ENCODE assay signal across 1 cellular context in the genomic region with DNA sequence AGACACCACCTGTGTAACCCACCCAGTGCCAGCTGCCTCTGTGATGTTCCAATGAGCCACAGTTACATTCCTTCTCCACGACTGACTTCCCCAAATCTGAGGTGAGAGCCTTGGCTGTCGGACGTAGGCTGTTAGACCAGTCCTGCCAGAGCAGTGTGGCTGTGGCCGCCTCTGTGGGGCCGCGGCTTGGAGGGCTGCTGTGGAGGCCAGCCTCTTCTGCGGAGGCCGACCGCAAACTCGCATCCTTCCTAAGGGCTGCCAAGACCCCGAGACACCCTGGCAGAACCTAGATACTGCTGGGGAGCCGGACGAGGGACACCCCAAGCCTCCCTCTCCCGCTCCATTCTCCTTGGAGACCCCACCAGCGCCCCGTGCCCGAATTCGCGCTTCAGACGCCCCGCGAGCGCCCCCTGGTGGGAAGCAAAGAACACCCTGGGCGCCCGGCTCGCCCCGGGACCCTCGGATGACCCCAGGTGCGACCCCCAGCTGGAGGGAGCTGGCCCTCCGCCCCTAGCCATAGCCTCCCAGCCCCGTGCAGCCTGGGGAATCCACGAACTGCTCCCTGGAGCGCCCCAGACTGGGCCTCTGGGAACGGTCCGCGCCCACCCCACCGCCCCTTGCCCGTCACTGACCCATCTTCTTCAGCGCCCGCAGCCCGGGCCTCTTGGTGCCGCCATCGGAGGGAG.
TF ChIP-seq lines count a peak whose summit lies in the region.

No MANE protein-coding gene starts in this region.

TF ChIP-seq in HepG2, 621 proteins besides CTCF, POLR2A, EP300 and RAD21 (continued from another document):
- TF ChIP-seq, protein P1, sequence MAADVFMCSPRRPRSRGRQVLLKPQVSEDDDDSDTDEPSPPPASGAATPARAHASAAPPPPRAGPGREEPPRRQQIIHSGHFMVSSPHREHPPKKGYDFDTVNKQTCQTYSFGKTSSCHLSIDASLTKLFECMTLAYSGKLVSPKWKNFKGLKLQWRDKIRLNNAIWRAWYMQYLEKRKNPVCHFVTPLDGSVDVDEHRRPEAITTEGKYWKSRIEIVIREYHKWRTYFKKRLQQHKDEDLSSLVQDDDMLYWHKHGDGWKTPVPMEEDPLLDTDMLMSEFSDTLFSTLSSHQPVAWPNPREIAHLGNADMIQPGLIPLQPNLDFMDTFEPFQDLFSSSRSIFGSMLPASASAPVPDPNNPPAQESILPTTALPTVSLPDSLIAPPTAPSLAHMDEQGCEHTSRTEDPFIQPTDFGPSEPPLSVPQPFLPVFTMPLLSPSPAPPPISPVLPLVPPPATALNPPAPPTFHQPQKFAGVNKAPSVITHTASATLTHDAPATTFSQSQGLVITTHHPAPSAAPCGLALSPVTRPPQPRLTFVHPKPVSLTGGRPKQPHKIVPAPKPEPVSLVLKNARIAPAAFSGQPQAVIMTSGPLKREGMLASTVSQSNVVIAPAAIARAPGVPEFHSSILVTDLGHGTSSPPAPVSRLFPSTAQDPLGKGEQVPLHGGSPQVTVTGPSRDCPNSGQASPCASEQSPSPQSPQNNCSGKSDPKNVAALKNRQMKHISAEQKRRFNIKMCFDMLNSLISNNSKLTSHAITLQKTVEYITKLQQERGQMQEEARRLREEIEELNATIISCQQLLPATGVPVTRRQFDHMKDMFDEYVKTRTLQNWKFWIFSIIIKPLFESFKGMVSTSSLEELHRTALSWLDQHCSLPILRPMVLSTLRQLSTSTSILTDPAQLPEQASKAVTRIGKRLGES (CRISPR knock-in tag; IDR thresholded peaks at IDR 0.05; ENCODE audit: borderline replicate concordance), result no peak
- TF ChIP-seq, protein P2, sequence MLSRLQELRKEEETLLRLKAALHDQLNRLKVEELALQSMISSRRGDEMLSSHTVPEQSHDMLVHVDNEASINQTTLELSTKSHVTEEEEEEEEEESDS (CRISPR knock-in tag; IDR thresholded peaks at IDR 0.05; ENCODE audit: borderline replicate concordance), result no peak
- 0 out of 2 replicates have a peak, but pooled peaks have one; percentile 62 for TF ChIP-seq ZNF292 (CRISPR knock-in tag; IDR thresholded peaks at IDR 0.05; ENCODE audit: borderline replicate concordance, low read depth)
- TF ChIP-seq, protein P3, sequence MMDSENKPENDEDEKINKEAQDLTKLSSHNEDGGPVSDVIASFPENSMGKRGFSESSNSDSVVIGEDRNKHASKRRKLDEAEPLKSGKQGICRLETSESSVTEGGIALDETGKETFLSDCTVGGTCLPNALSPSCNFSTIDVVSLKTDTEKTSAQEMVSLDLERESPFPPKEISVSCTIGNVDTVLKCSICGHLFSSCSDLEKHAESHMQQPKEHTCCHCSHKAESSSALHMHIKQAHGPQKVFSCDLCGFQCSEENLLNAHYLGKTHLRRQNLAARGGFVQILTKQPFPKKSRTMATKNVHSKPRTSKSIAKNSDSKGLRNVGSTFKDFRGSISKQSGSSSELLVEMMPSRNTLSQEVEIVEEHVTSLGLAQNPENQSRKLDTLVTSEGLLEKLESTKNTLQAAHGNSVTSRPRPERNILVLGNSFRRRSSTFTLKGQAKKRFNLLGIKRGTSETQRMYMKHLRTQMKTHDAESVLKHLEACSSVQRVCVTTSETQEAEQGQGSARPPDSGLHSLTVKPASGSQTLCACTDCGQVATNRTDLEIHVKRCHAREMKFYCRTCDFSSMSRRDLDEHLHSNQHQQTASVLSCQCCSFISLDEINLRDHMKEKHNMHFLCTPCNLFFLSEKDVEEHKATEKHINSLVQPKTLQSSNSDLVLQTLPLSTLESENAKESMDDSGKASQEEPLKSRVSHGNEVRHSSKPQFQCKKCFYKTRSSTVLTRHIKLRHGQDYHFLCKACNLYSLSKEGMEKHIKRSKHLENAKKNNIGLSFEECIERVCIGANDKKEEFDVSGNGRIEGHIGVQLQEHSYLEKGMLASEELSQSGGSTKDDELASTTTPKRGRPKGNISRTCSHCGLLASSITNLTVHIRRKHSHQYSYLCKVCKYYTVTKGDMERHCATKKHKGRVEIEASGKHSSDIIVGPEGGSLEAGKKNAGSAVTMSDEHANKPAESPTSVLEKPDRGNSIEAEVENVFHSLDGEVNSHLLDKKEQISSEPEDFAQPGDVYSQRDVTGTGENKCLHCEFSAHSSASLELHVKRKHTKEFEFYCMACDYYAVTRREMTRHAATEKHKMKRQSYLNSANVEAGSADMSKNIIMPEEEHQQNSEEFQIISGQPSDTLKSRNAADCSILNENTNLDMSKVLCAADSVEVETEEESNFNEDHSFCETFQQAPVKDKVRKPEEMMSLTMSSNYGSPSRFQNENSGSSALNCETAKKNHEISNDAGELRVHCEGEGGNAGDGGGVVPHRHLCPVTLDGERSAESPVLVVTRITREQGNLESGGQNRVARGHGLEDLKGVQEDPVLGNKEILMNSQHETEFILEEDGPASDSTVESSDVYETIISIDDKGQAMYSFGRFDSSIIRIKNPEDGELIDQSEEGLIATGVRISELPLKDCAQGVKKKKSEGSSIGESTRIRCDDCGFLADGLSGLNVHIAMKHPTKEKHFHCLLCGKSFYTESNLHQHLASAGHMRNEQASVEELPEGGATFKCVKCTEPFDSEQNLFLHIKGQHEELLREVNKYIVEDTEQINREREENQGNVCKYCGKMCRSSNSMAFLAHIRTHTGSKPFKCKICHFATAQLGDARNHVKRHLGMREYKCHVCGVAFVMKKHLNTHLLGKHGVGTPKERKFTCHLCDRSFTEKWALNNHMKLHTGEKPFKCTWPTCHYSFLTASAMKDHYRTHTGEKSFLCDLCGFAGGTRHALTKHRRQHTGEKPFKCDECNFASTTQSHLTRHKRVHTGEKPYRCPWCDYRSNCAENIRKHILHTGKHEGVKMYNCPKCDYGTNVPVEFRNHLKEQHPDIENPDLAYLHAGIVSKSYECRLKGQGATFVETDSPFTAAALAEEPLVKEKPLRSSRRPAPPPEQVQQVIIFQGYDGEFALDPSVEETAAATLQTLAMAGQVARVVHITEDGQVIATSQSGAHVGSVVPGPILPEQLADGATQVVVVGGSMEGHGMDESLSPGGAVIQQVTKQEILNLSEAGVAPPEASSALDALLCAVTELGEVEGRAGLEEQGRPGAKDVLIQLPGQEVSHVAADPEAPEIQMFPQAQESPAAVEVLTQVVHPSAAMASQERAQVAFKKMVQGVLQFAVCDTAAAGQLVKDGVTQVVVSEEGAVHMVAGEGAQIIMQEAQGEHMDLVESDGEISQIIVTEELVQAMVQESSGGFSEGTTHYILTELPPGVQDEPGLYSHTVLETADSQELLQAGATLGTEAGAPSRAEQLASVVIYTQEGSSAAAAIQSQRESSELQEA (CRISPR knock-in tag; IDR thresholded peaks at IDR 0.05; ENCODE audit: not compliant biosample characterization), result no peak
- no peak for TF ChIP-seq MED1 (CRISPR knock-in tag; IDR thresholded peaks at IDR 0.05)
- no peak for TF ChIP-seq SP1 (IDR thresholded peaks at IDR 0.05)
- no peak for TF ChIP-seq SP1 (CRISPR knock-in tag; IDR thresholded peaks at IDR 0.05)
- peak; percentile 89 for TF ChIP-seq SRSF1 (optimal IDR thresholded peaks at IDR 0.05; ENCODE audit: low read depth, low read length)
- TF ChIP-seq ZNF207 (IDR thresholded peaks at IDR 0.05; ENCODE audit: borderline replicate concordance), result no peak
- TF ChIP-seq ZNF251 (CRISPR knock-in tag; IDR thresholded peaks at IDR 0.05), result no peak
- TF ChIP-seq, protein P4, sequence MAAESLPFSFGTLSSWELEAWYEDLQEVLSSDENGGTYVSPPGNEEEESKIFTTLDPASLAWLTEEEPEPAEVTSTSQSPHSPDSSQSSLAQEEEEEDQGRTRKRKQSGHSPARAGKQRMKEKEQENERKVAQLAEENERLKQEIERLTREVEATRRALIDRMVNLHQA (CRISPR knock-in tag; IDR thresholded peaks at IDR 0.05), result no peak
- no peak for TF ChIP-seq SOX13 (IDR thresholded peaks at IDR 0.05)
- no peak for TF ChIP-seq SOX13 (CRISPR knock-in tag; conservative IDR thresholded peaks at IDR 0.05 in 1 of 2, IDR thresholded peaks at IDR 0.05 in 1 of 2)
- no peak for TF ChIP-seq KAT2B (IDR thresholded peaks at IDR 0.05; ENCODE audit: borderline replicate concordance, low read depth, low read length)
- TF ChIP-seq ZNF674 (CRISPR knock-in tag; IDR thresholded peaks at IDR 0.05; ENCODE audit: low read depth), result no peak
- TF ChIP-seq, protein P5, sequence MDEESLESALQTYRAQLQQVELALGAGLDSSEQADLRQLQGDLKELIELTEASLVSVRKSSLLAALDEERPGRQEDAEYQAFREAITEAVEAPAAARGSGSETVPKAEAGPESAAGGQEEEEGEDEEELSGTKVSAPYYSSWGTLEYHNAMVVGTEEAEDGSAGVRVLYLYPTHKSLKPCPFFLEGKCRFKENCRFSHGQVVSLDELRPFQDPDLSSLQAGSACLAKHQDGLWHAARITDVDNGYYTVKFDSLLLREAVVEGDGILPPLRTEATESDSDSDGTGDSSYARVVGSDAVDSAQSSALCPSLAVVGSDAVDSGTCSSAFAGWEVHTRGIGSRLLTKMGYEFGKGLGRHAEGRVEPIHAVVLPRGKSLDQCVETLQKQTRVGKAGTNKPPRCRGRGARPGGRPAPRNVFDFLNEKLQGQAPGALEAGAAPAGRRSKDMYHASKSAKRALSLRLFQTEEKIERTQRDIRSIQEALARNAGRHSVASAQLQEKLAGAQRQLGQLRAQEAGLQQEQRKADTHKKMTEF (CRISPR knock-in tag; IDR thresholded peaks at IDR 0.05), result no peak
- TF ChIP-seq, protein P6, sequence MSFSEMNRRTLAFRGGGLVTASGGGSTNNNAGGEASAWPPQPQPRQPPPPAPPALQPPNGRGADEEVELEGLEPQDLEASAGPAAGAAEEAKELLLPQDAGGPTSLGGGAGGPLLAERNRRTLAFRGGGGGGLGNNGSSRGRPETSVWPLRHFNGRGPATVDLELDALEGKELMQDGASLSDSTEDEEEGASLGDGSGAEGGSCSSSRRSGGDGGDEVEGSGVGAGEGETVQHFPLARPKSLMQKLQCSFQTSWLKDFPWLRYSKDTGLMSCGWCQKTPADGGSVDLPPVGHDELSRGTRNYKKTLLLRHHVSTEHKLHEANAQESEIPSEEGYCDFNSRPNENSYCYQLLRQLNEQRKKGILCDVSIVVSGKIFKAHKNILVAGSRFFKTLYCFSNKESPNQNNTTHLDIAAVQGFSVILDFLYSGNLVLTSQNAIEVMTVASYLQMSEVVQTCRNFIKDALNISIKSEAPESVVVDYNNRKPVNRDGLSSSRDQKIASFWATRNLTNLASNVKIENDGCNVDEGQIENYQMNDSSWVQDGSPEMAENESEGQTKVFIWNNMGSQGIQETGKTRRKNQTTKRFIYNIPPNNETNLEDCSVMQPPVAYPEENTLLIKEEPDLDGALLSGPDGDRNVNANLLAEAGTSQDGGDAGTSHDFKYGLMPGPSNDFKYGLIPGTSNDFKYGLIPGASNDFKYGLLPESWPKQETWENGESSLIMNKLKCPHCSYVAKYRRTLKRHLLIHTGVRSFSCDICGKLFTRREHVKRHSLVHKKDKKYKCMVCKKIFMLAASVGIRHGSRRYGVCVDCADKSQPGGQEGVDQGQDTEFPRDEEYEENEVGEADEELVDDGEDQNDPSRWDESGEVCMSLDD (CRISPR knock-in tag; IDR thresholded peaks at IDR 0.05; ENCODE audit: borderline replicate concordance), result 0 out of 2 replicates have a peak, but pooled peaks have one; percentile 18
- TF ChIP-seq, protein P7, sequence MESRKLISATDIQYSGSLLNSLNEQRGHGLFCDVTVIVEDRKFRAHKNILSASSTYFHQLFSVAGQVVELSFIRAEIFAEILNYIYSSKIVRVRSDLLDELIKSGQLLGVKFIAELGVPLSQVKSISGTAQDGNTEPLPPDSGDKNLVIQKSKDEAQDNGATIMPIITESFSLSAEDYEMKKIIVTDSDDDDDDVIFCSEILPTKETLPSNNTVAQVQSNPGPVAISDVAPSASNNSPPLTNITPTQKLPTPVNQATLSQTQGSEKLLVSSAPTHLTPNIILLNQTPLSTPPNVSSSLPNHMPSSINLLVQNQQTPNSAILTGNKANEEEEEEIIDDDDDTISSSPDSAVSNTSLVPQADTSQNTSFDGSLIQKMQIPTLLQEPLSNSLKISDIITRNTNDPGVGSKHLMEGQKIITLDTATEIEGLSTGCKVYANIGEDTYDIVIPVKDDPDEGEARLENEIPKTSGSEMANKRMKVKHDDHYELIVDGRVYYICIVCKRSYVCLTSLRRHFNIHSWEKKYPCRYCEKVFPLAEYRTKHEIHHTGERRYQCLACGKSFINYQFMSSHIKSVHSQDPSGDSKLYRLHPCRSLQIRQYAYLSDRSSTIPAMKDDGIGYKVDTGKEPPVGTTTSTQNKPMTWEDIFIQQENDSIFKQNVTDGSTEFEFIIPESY (CRISPR knock-in tag; IDR thresholded peaks at IDR 0.05), result no peak
- TF ChIP-seq, protein P8, sequence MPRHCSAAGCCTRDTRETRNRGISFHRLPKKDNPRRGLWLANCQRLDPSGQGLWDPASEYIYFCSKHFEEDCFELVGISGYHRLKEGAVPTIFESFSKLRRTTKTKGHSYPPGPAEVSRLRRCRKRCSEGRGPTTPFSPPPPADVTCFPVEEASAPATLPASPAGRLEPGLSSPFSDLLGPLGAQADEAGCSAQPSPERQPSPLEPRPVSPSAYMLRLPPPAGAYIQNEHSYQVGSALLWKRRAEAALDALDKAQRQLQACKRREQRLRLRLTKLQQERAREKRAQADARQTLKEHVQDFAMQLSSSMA (CRISPR knock-in tag; IDR thresholded peaks at IDR 0.05), result no peak; the same call in 1 of the 2 replicates
- TF ChIP-seq NCOA2 (CRISPR knock-in tag; IDR thresholded peaks at IDR 0.05), result no peak
- TF ChIP-seq SKI (IDR thresholded peaks at IDR 0.05; ENCODE audit: partially characterized antibody), result no peak
- TF ChIP-seq ZNF652 (CRISPR knock-in tag; IDR thresholded peaks at IDR 0.05; ENCODE audit: borderline replicate concordance, low read depth), result no peak
- TF ChIP-seq MLLT10 (CRISPR knock-in tag; IDR thresholded peaks at IDR 0.05), result no peak
